In genomic region chr15:93837450-93837849, GRCh38 we compare ENCODE assay signal across 1 cellular context.
TF ChIP-seq lines count a peak whose summit lies in the region.

No MANE protein-coding gene starts in this region.

TF ChIP-seq in WTC11, 78 proteins besides CTCF, POLR2A, EP300 and RAD21 (continued from another document):
- TF ChIP-seq SMAD4 (CRISPR knock-in tag; IDR thresholded peaks at IDR 0.05) = no peak
- no peak for TF ChIP-seq GTF2I (CRISPR knock-in tag; conservative IDR thresholded peaks at IDR 0.05)
